Comparison of ENCODE assay signal across 10 cellular contexts in genomic region chr12:115135800-115136211, GRCh38.
DNase-seq lines count a peak whose midpoint lies in the region; ATAC-seq and TF ChIP-seq lines count a peak whose summit lies in the region.
"Had no signal": no experiment of that assay in that cellular context is flagged by ENCODE, and none has a peak within 500 bp of the region (broad histone marks: within the 10 kb centered on the region; RNA-seq: fewer than 3 reads in every experiment).

No MANE protein-coding gene starts in this region.

- 49 to 61% methylated on average over 8 of the region's 8 CpGs for WGBS in testis, 2 donors

- TF ChIP-seq CTCF in LNCaP clone FGC (IDR thresholded peaks at IDR 0.05; ENCODE audit: control insufficient read depth, extremely low read depth, insufficient read depth): no peak
- no peak for TF ChIP-seq CTCF in testis (IDR thresholded peaks at IDR 0.05)
- no peak for TF ChIP-seq CTCF in activated CD8-positive, alpha-beta T cell treated with anti-CD3 and anti-CD28 coated beads for 36 hours (IDR thresholded peaks at IDR 0.05)

- H3K4me3 ChIP-seq in LNCaP clone FGC (ENCODE audit: low read depth, low read length): no peak overlapping the region
- no peak overlapping the region for H3K4me3 ChIP-seq in testis

- H3K27ac Mint-ChIP-seq in activated naive CD4-positive, alpha-beta T cell treated with anti-CD3 and anti-CD28 coated beads, Interleukin-2, amount 10 ng/mL, durations not matched to agents 7 days and 5 days: no peak overlapping the region
- H3K27ac Mint-ChIP-seq in activated CD8-positive, alpha-beta T cell treated with anti-CD3 and anti-CD28 coated beads for 36 hours: no peak overlapping the region
- H3K27ac Mint-ChIP-seq: T-helper 1 cell treated with Interleukin-12 subunit alpha and Interleukin-12 subunit beta and Interleukin-4 antibody, amounts not matched to agents 30 μg/mL and 1 μg/mL, for 36 hours had no signal

- H3K4me1 ChIP-seq in testis: no peaks in the 10 kb centered on the region

- no peaks in the 10 kb centered on the region for H3K27me3 Mint-ChIP-seq in activated naive CD4-positive, alpha-beta T cell treated with anti-CD3 and anti-CD28 coated beads, Interleukin-2, amount 10 ng/mL, durations not matched to agents 7 days and 5 days
- no peaks in the 10 kb centered on the region for H3K27me3 Mint-ChIP-seq in activated CD8-positive, alpha-beta T cell treated with anti-CD3 and anti-CD28 coated beads for 36 hours

- POLR2A ChIA-PET in activated CD8-positive, alpha-beta T cell treated with anti-CD3 and anti-CD28 coated beads for 36 hours (lab: Charles Lee): no interaction called here

- no peak for TF ChIP-seq POLR2A in testis (IDR thresholded peaks at IDR 0.05)

- no peaks in the 10 kb centered on the region for H3K9me3 ChIP-seq in testis

- ATAC-seq in left colon: peak; percentile 22
- ATAC-seq in GM21360 (IDR thresholded peaks at IDR 0.05; ENCODE audit: unreplicated experiment): no peak
- ATAC-seq in activated CD8-positive, alpha-beta T cell treated with anti-CD3 and anti-CD28 coated beads for 36 hours: no peak

- DNase-seq in LNCaP clone FGC (ENCODE audit: low read depth): peak; percentile 75
- peak in 58 of 61 donors; percentile 1 to 78 (median 30) for DNase-seq in caudate nucleus (lab: John Stamatoyannopoulos, UW)
- DNase-seq in left colon: peak; percentile 19 to 47
- DNase-seq in testis: peak; percentile 30
- DNase-seq in activated naive CD4-positive, alpha-beta T cell treated with anti-CD3 and anti-CD28 coated beads, Interleukin-2, amount 10 ng/mL, durations not matched to agents 7 days and 5 days: no peak
- no peak for DNase-seq in activated CD8-positive, alpha-beta T cell treated with anti-CD3 and anti-CD28 coated beads for 36 hours
- no peak for DNase-seq in NCI-H2171 (lab: John Stamatoyannopoulos, UW)
- DNase-seq: activated gamma-delta T cell had no signal

- no peaks in the 10 kb centered on the region for H3K36me3 ChIP-seq in testis (ENCODE audit: low read depth, missing control alignments)

- H3K27me3 ChIP-seq in testis: no peaks in the 10 kb centered on the region

- CTCF ChIA-PET in activated naive CD4-positive, alpha-beta T cell treated with anti-CD3 and anti-CD28 coated beads, Interleukin-2, amount 10 ng/mL, durations not matched to agents 7 days and 5 days (lab: Charles Lee): no interaction called here
- CTCF ChIA-PET in activated CD8-positive, alpha-beta T cell treated with anti-CD3 and anti-CD28 coated beads for 36 hours (lab: Charles Lee): no interaction called here

- H3K36me3 Mint-ChIP-seq in activated naive CD4-positive, alpha-beta T cell treated with anti-CD3 and anti-CD28 coated beads, Interleukin-2, amount 10 ng/mL, durations not matched to agents 7 days and 5 days: no peaks in the 10 kb centered on the region
- no peaks in the 10 kb centered on the region for H3K36me3 Mint-ChIP-seq in activated CD8-positive, alpha-beta T cell treated with anti-CD3 and anti-CD28 coated beads for 36 hours (ENCODE audit: low read depth)

- H3K4me3 Mint-ChIP-seq in activated naive CD4-positive, alpha-beta T cell treated with anti-CD3 and anti-CD28 coated beads, Interleukin-2, amount 10 ng/mL, durations not matched to agents 7 days and 5 days: no peak overlapping the region
- no peak overlapping the region for H3K4me3 Mint-ChIP-seq in activated CD8-positive, alpha-beta T cell treated with anti-CD3 and anti-CD28 coated beads for 36 hours
- H3K4me3 Mint-ChIP-seq: T-helper 1 cell treated with Interleukin-12 subunit alpha and Interleukin-12 subunit beta and Interleukin-4 antibody, amounts not matched to agents 30 μg/mL and 1 μg/mL, for 36 hours had no signal

- no peaks in the 10 kb centered on the region for H3K4me1 Mint-ChIP-seq in activated naive CD4-positive, alpha-beta T cell treated with anti-CD3 and anti-CD28 coated beads, Interleukin-2, amount 10 ng/mL, durations not matched to agents 7 days and 5 days
- H3K4me1 Mint-ChIP-seq in activated CD8-positive, alpha-beta T cell treated with anti-CD3 and anti-CD28 coated beads for 36 hours (ENCODE audit: low read depth): no peaks in the 10 kb centered on the region

- intact Hi-C loops in left colon (cut with DNase I, micrococcal nuclease) (no loop called here), testis (cut with DNase I; ENCODE audit: low total_unique reads) (no loop called here)
- intact Hi-C loops in activated CD8-positive, alpha-beta T cell treated with anti-CD3 and anti-CD28 coated beads for 36 hours (cut with micrococcal nuclease): no loop called here

- peaks cover 9% of the 10 kb centered on the region for H3K9me3 Mint-ChIP-seq in activated naive CD4-positive, alpha-beta T cell treated with anti-CD3 and anti-CD28 coated beads, Interleukin-2, amount 10 ng/mL, durations not matched to agents 7 days and 5 days
- peaks cover 1% of the 10 kb centered on the region for H3K9me3 Mint-ChIP-seq in activated CD8-positive, alpha-beta T cell treated with anti-CD3 and anti-CD28 coated beads for 36 hours

- H3K27ac ChIP-seq in caudate nucleus (ENCODE audit: low read depth, low read length) (peak overlapping the region; percentile 60), testis (no peak overlapping the region)

Comparison
In these comparisons a context has a peak if more than half of its experiments do, and no peak if none do; other contexts are left out.
1. DNase-seq: peak in LNCaP clone FGC (single experiment), caudate nucleus (58 of 61), left colon (2 of 2) and testis (single experiment); none in activated naive CD4-positive, alpha-beta T cell treated with anti-CD3 and anti-CD28 coated beads, Interleukin-2, amount 10 ng/mL, durations not matched to agents 7 days and 5 days (single experiment), activated CD8-positive, alpha-beta T cell treated with anti-CD3 and anti-CD28 coated beads for 36 hours (single experiment) and NCI-H2171 (single experiment).